In genomic region chr17:52636443-52636842, GRCh38 we compare ENCODE assay signal across 36 cellular contexts.
"Had no signal": no experiment of that assay in that cellular context is flagged by ENCODE, and none has a peak within 500 bp of the region (broad histone marks: within the 10 kb centered on the region; RNA-seq: fewer than 3 reads in every experiment).

No MANE protein-coding gene starts in this region.

- H3K36me3 ChIP-seq: MG63 had no signal

- H3K4me3 ChIP-seq: MG63 had no signal

- DNase-seq: Kasumi-1, MG63, MM.1S, MV-4-11, NCI-H1048, NCI-H1092, NCI-H1092 treated with DMSO at 0.1 percent for 48 hours, NCI-H1105, NCI-H1105 treated with DMSO at 0.1 percent for 48 hours, NCI-H1417, NCI-H1417 treated with DMSO at 0.1 percent for 48 hours, NCI-H1436, NCI-H1436 treated with DMSO at 0.1 percent for 48 hours, NCI-H146, NCI-H1694, NCI-H1694 treated with DMSO at 0.1 percent for 48 hours, NCI-H187, NCI-H187 treated with DMSO at 0.1 percent for 48 hours, NCI-H1930, NCI-H2029, NCI-H2029 treated with DMSO at 0.1 percent for 48 hours, NCI-H2081, NCI-H2081 treated with DMSO at 0.1 percent for 48 hours, NCI-H2107, NCI-H2171, NCI-H2171 treated with DMSO at 0.1 percent for 48 hours, NCI-H2227 treated with DMSO at 0.1 percent for 48 hours, NCI-H226, NCI-H345, NCI-H446, NCI-H446 treated with DMSO at 0.1 percent for 48 hours, NCI-H510A, NCI-H510A treated with DMSO at 0.1 percent for 48 hours, NCI-H524, NCI-H524 treated with DMSO at 0.1 percent for 48 hours, NCI-H526 had no signal

- H3K27me3 ChIP-seq: MG63 had no signal

- H3K9me3 ChIP-seq: MG63 had no signal
